5 cellular contexts compared by ENCODE assay signal in the genomic region with DNA sequence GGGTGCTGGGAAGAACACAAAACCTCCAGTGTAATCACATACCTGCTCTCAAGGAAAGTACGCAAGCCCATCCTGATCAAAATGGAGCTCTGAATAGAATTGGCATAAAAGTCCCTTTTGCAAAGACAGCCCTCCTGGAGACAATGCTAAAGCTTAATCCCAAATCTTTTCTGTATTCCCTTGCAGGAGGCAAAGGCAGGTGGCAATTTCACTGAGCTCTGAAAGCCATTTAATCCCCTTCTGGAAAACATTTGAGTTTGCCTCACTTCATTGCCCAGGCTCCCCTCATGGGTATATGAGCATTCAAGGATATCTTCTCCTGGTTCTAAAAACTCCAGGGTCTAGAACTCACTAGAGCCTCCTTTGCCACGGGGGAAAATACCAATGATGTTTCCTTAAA.
"Had no signal": no experiment of that assay in that cellular context is flagged by ENCODE, and none has a peak within 500 bp of the region (broad histone marks: within the 10 kb centered on the region; RNA-seq: fewer than 3 reads in every experiment).

No MANE protein-coding gene starts in this region.

- H3K4me3 ChIP-seq: GM23338, K562 had no signal

- DNase-seq: H9, HCEC 1CT, IMR-90 had no signal
